21 cellular contexts compared by ENCODE assay signal in the genomic region with DNA sequence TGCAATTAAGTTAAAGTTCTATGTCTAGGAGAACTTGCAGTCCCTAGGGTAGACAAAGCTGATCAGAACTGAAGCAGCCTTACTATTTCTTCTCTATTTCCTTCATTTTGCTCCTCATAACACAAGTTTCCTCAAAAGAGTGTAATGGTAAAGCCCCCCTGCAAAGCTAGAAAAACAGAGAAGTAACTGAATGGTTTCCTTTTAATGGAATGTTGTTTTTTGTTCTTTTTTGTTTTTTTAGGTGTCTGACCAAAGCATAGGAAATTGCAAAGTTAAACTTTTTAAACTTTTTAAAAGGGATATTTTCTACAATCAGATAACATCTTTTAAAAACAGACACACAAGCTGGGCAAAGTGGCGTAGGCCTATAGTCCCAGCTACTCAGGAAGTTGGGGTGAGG.
DNase-seq lines count a peak whose midpoint lies in the region; ATAC-seq and TF ChIP-seq lines count a peak whose summit lies in the region.
"Had no signal": no experiment of that assay in that cellular context is flagged by ENCODE, and none has a peak within 500 bp of the region (broad histone marks: within the 10 kb centered on the region; RNA-seq: fewer than 3 reads in every experiment).

No MANE protein-coding gene starts in this region.

- H3K4me1 ChIP-seq in right lobe of liver: peaks cover 0 to 22% (median 10%) of the 10 kb centered on the region in 4 donors

- H3K36me3 ChIP-seq in right lobe of liver: no peaks in the 10 kb centered on the region

- no peak overlapping the region for H3K27ac ChIP-seq in right lobe of liver
- H3K27ac ChIP-seq: 22Rv1, C4-2B had no signal

- no peaks in the 10 kb centered on the region for H3K27me3 ChIP-seq in right lobe of liver

- TF ChIP-seq CTCF in astrocyte of the spinal cord (IDR thresholded peaks at IDR 0.05; ENCODE audit: low read depth, low read length) (no peak), right lobe of liver (IDR thresholded peaks at IDR 0.05) (no peak)

- intact Hi-C loops in right lobe of liver (cut with DNase I): no loop called here

- 100% methylated on average over 1 of the region's 1 CpG for WGBS in right lobe of liver (ENCODE audit: insufficient coverage, low coverage, low lambda C conversion rate, missing lambda C conversion rate)

- no peaks in the 10 kb centered on the region for H3K9me3 ChIP-seq in right lobe of liver
- H3K9me3 ChIP-seq: A549 had no signal

- no peak for TF ChIP-seq POLR2A in right lobe of liver (IDR thresholded peaks at IDR 0.05)

- H3K4me3 ChIP-seq in astrocyte of the spinal cord (ENCODE audit: low read depth, low read length) (no peak overlapping the region), right lobe of liver (no peak overlapping the region)
- H3K4me3 ChIP-seq: A549, GM12878, GM23338 had no signal

- ATAC-seq in HG03521 (IDR thresholded peaks at IDR 0.05; ENCODE audit: unreplicated experiment): no peak
- no peak for ATAC-seq in right lobe of liver
- ATAC-seq: A549, GM12878, GM23338, HCT116 had no signal

- in situ Hi-C loops in astrocyte of the spinal cord (cut with HindIII; ENCODE audit: low sequenced_read_pairs): no loop called here

- DNase-seq in EH (ENCODE audit: low read depth): peak; percentile 10
- DNase-seq in astrocyte of the spinal cord (ENCODE audit: low read depth, low spot score): peak; percentile 68
- DNase-seq in dermis blood vessel endothelial cell: peak; percentile 32
- DNase-seq in smooth muscle cell of the brain vasculature (ENCODE audit: low read depth, low spot score): peak; percentile 67
- no peak for DNase-seq in right lobe of liver
- no peak for DNase-seq in activated effector memory CD4-positive, alpha-beta T cell treated with anti-CD3 and anti-CD28 coated beads, Interleukin-2, amount 50 U/mL, for 16 hours
- DNase-seq: AML-193; CD4-positive, alpha-beta T cell; DMS153; DMS79; EL; H7; HFFc6; IMR-90 had no signal

Comparison
In these comparisons a context has a peak if more than half of its experiments do, and no peak if none do; other contexts are left out.
1. DNase-seq: peak in EH (single experiment), astrocyte of the spinal cord (single experiment), dermis blood vessel endothelial cell (single experiment) and smooth muscle cell of the brain vasculature (single experiment); none in right lobe of liver (0 of 3) and activated effector memory CD4-positive, alpha-beta T cell treated with anti-CD3 and anti-CD28 coated beads, Interleukin-2, amount 50 U/mL, for 16 hours (single experiment).